Comparison of ENCODE assay signal across 24 cellular contexts in the genomic region with DNA sequence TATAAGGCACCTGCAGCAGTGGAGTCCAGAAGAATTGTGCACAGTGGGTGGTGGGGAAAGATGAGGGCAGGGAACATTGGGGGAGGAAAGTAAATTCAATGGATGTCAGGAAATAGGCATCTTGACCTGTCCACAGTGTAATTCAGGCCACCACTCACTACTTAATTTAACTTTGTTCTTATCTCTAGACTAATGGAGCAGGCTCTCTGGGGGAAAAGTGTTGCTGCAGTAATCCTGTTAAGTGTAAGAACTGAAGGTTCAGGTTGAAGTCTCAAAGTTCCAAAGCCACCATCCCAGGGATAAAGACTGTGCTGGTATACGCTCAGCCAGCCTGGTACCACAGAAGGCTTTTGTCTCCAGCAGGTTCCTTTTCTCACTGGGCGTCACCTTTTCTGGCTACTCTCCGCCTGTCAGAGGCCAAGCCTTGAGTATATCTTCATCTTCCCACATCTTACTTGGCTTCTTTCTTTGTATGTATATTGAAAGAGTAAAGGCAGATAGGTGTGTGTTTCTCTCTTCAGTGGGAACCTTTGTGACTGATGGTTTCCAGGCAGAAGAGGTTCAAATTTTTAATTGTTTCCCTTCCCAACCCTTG.
A peak's percentile ranks its signal among the peaks of the same experiment; 100 is the strongest.
DNase-seq lines count a peak whose midpoint lies in the region; ATAC-seq and TF ChIP-seq lines count a peak whose summit lies in the region.
"Had no signal": no experiment of that assay in that cellular context is flagged by ENCODE, and none has a peak within 500 bp of the region (broad histone marks: within the 10 kb centered on the region; RNA-seq: fewer than 3 reads in every experiment).

No MANE protein-coding gene starts in this region.

- peak overlapping the region; percentile 46 to 85 (median 81) for H3K27ac Mint-ChIP-seq in nephron
- H3K27ac Mint-ChIP-seq: activated CD4-positive, alpha-beta memory T cell treated with anti-CD3 and anti-CD28 coated beads, Interleukin-2, amount 10 ng/mL, durations not matched to agents 7 days and 5 days; activated naive CD8-positive, alpha-beta T cell treated with anti-CD3 and anti-CD28 coated beads, Interleukin-2, amount 50 U/mL, for 24 hours; CD14-positive monocyte had no signal

- H3K4me3 Mint-ChIP-seq in nephron = no peak overlapping the region
- H3K4me3 Mint-ChIP-seq: activated CD4-positive, alpha-beta memory T cell treated with anti-CD3 and anti-CD28 coated beads, Interleukin-2, amount 10 ng/mL, durations not matched to agents 7 days and 5 days; activated naive CD8-positive, alpha-beta T cell treated with anti-CD3 and anti-CD28 coated beads, Interleukin-2, amount 50 U/mL, for 24 hours; CD14-positive monocyte; IgD-negative memory B cell had no signal

- DNase-seq in NCI-H82 treated with DMSO at 0.1 percent for 48 hours (lab: John Stamatoyannopoulos, UW; ENCODE audit: unreplicated experiment) = peak; percentile 50
- DNase-seq in caudate nucleus (lab: John Stamatoyannopoulos, UW) = no peak
- DNase-seq in thoracic aorta (ENCODE audit: low spot score) = no peak
- DNase-seq in testis = no peak
- DNase-seq: activated CD4-positive, alpha-beta memory T cell treated with anti-CD3 and anti-CD28 coated beads, Interleukin-2, amount 10 ng/mL, durations not matched to agents 7 days and 5 days; activated effector memory CD4-positive, alpha-beta T cell treated with anti-CD3 and anti-CD28 coated beads, Interleukin-2, amount 50 U/mL, for 16 hours; activated naive CD8-positive, alpha-beta T cell treated with anti-CD3 and anti-CD28 coated beads, Interleukin-2, amount 50 U/mL, for 24 hours; activated T-cell treated with anti-CD3 and anti-CD28 coated beads for 4 hours; foreskin keratinocyte; NCI-H1417 treated with DMSO at 0.1 percent for 48 hours; NCI-H524 treated with DMSO at 0.1 percent for 48 hours; RPMI8226; stimulated activated CD4-positive, alpha-beta T cell treated with anti-CD3 and anti-CD28 coated beads, Interleukin-12 subunit alpha, Interleukin-12 subunit beta, amount 100 ng/mL, for 4 hours; stimulated activated CD4-positive, alpha-beta T cell treated with anti-CD3 and anti-CD28 coated beads, Interleukin-4, amount 100 ng/mL, for 4 hours; stimulated activated naive CD8-positive, alpha-beta T cell treated with anti-CD3 and anti-CD28 coated beads, Interleukin-15, Interleukin-2, amounts not matched to agents 100 U/mL and 50 U/mL, for 24 hours had no signal

- ATAC-seq in thoracic aorta (ENCODE audit: insufficient number of reproducible peaks, low FRiP score, low read depth) = no peak
- ATAC-seq in HG02678 (IDR thresholded peaks at IDR 0.05; ENCODE audit: unreplicated experiment) = no peak
- ATAC-seq in HG02870 (IDR thresholded peaks at IDR 0.05; ENCODE audit: unreplicated experiment) = no peak
- ATAC-seq in GM19328 (IDR thresholded peaks at IDR 0.05; ENCODE audit: unreplicated experiment) = no peak
- ATAC-seq: activated naive CD8-positive, alpha-beta T cell treated with anti-CD3 and anti-CD28 coated beads, Interleukin-2, amount 50 U/mL, for 24 hours; foreskin keratinocyte; stimulated activated naive CD8-positive, alpha-beta T cell treated with anti-CD3 and anti-CD28 coated beads, Interleukin-15, Interleukin-2, amounts not matched to agents 100 U/mL and 50 U/mL, for 24 hours had no signal

- H3K4me1 ChIP-seq in thoracic aorta (ENCODE audit: control insufficient read depth in 1 of 2, low read depth in 2 of 2) (peaks cover 39 to 89% of the 10 kb centered on the region in 2 donors), testis (peaks cover 30% of the 10 kb centered on the region)

- H3K9me3 ChIP-seq in thoracic aorta = no peaks in the 10 kb centered on the region
- no peaks in the 10 kb centered on the region for H3K9me3 ChIP-seq in testis
- H3K9me3 ChIP-seq: neutrophil had no signal

- H3K36me3 ChIP-seq in thoracic aorta = no peaks in the 10 kb centered on the region
- H3K36me3 ChIP-seq in testis (ENCODE audit: low read depth, missing control alignments) = no peaks in the 10 kb centered on the region
- H3K36me3 ChIP-seq: neutrophil had no signal

- H3K36me3 Mint-ChIP-seq in nephron (ENCODE audit: low read depth) = peaks cover 5% of the 10 kb centered on the region
- H3K36me3 Mint-ChIP-seq: CD14-positive monocyte had no signal

- H3K27me3 ChIP-seq in thoracic aorta (replicated peaks; ENCODE audit: insufficient read depth) (no peaks in the 10 kb centered on the region), testis (no peaks in the 10 kb centered on the region)
- H3K27me3 ChIP-seq: foreskin keratinocyte, neutrophil had no signal

- H3K27me3 Mint-ChIP-seq in nephron (ENCODE audit: low read depth) = no peaks in the 10 kb centered on the region
- H3K27me3 Mint-ChIP-seq: activated naive CD8-positive, alpha-beta T cell treated with anti-CD3 and anti-CD28 coated beads, Interleukin-2, amount 50 U/mL, for 24 hours had no signal

- TF ChIP-seq CTCF in nephron (IDR thresholded peaks at IDR 0.05; ENCODE audit: unreplicated experiment in 3 of 3) = no peak
- TF ChIP-seq CTCF in thoracic aorta (IDR thresholded peaks at IDR 0.05) = no peak
- TF ChIP-seq CTCF in testis (IDR thresholded peaks at IDR 0.05) = no peak

- H3K27ac ChIP-seq in caudate nucleus (ENCODE audit: low read depth, low read length) (peak overlapping the region; percentile 86), thoracic aorta (peak overlapping the region; percentile 91 to 93), testis (no peak overlapping the region)
- H3K27ac ChIP-seq: foreskin keratinocyte, HL-60, neutrophil had no signal

- H3K4me3 ChIP-seq in thoracic aorta (peak overlapping the region; percentile 14), testis (no peak overlapping the region)
- H3K4me3 ChIP-seq: lung had no signal

- intact Hi-C loops in testis (cut with DNase I; ENCODE audit: low total_unique reads) = loop anchor here (10.0 kb wide), 1 partner anchor 54 kb away; no protein-coding TSS in a partner anchor

- peaks cover 55% of the 10 kb centered on the region for H3K4me1 Mint-ChIP-seq in nephron
- H3K4me1 Mint-ChIP-seq: activated CD4-positive, alpha-beta memory T cell treated with anti-CD3 and anti-CD28 coated beads, Interleukin-2, amount 10 ng/mL, durations not matched to agents 7 days and 5 days had no signal

- WGBS in testis, 2 donors = 68 to 83% methylated on average over 2 to 3 of the region's 3 CpGs

- TF ChIP-seq POLR2A in testis (IDR thresholded peaks at IDR 0.05) = no peak

- H3K9me3 Mint-ChIP-seq in nephron = no peaks in the 10 kb centered on the region
- H3K9me3 Mint-ChIP-seq: activated CD4-positive, alpha-beta memory T cell treated with anti-CD3 and anti-CD28 coated beads, Interleukin-2, amount 10 ng/mL, durations not matched to agents 7 days and 5 days; activated naive CD8-positive, alpha-beta T cell treated with anti-CD3 and anti-CD28 coated beads, Interleukin-2, amount 50 U/mL, for 24 hours; IgD-negative memory B cell had no signal

Comparison
In these comparisons a context has a peak if more than half of its experiments do, and no peak if none do; other contexts are left out.
1. H3K27ac ChIP-seq: peak in caudate nucleus (single experiment) and thoracic aorta (2 of 2); none in testis (0 of 2).